In the genomic region with DNA sequence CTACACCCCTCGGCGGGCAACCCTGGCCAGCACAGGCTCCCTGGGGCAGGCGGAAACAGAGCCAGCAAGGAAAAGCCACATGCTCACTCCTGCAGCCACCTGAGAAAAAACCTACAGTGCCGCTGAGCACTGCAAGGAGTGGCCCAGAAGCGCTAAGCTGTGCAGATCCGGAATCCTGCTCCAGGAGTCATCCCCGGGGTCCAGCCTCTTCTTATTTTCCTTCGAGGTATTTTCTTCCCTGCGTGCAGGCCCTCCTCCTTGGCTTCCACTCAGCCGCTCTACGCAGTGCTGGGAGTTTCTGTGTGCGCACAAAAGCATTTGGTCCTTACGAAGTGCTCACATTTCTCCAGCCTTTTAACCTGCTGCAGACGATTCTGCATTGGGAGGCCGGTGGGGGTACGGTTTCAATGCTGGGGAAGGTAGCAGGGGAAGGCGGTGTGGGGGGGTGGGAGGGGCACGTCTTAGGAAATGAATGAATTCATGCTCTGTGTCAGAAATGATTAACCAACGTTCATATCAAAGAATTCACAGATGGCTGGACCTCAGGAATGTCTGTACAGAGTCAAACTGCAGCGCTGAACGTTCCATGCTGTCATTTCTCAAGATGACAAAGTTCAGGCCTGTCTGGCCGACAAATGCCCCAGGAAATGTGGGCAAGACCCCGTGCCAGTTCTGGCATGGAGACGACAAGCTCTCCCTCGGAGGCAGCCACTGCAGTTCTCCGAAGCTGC, we compare ENCODE assay signal across 17 cellular contexts.
A peak's percentile ranks its signal among the peaks of the same experiment; 100 is the strongest.
DNase-seq lines count a peak whose midpoint lies in the region; ATAC-seq and TF ChIP-seq lines count a peak whose summit lies in the region.
"Had no signal": no experiment of that assay in that cellular context is flagged by ENCODE, and none has a peak within 500 bp of the region (broad histone marks: within the 10 kb centered on the region; RNA-seq: fewer than 3 reads in every experiment).

No MANE protein-coding gene starts in this region.

- H4K8ac ChIP-seq in trophoblast cell (ENCODE audit: low read depth, low read length): no peak overlapping the region

- intact Hi-C loops in sciatic nerve (cut with DNase I): no loop called here

- H3K4me1 Mint-ChIP-seq in T-helper 17 cell: no peaks in the 10 kb centered on the region
- H3K4me1 Mint-ChIP-seq: activated T-helper 17 cell treated with anti-CD3 and anti-CD28 coated beads, Interleukin-2, amount 50 U/mL, for 72 hours had no signal

- H3K27me3 Mint-ChIP-seq in T-helper 17 cell: peaks cover 6% of the 10 kb centered on the region
- H3K27me3 Mint-ChIP-seq: activated T-helper 17 cell treated with anti-CD3 and anti-CD28 coated beads, Interleukin-2, amount 50 U/mL, for 72 hours; stimulated activated naive CD8-positive, alpha-beta T cell treated with anti-CD3 and anti-CD28 coated beads, Interleukin-15, Interleukin-2, amounts not matched to agents 100 ng/mL and 50 ng/mL, for 24 hours had no signal

- no peak overlapping the region for H3K4me3 Mint-ChIP-seq in T-helper 17 cell
- H3K4me3 Mint-ChIP-seq: activated T-helper 17 cell treated with anti-CD3 and anti-CD28 coated beads, Interleukin-2, amount 50 U/mL, for 72 hours; effector memory CD8-positive, alpha-beta T cell; stimulated activated naive CD8-positive, alpha-beta T cell treated with anti-CD3 and anti-CD28 coated beads, Interleukin-15, Interleukin-2, amounts not matched to agents 100 ng/mL and 50 ng/mL, for 24 hours had no signal

- H3K18ac ChIP-seq in trophoblast cell (ENCODE audit: low read length): no peak overlapping the region

- H2BK5ac ChIP-seq in trophoblast cell (ENCODE audit: low read depth, low read length, poor library complexity): no peak overlapping the region

- H3K23ac ChIP-seq in trophoblast cell (ENCODE audit: low read length): no peak overlapping the region

- no peaks in the 10 kb centered on the region for H3F3A ChIP-seq in SK-N-SH (replicated peaks; ENCODE audit: insufficient read depth)

- no peak for TF ChIP-seq EP300 in SK-N-SH (IDR thresholded peaks at IDR 0.05; ENCODE audit: borderline replicate concordance in 1 of 2, low read depth in 1 of 2, low read length in 1 of 2)

- H3K27ac ChIP-seq in BLaER1 (no peak overlapping the region), SK-N-SH (ENCODE audit: low read depth in 2 of 2, low read length in 1 of 2) (no peak overlapping the region), trophoblast cell (ENCODE audit: low read depth, low read length) (no peak overlapping the region)
- H3K27ac ChIP-seq: sigmoid colon, upper lobe of left lung had no signal

- H2BK12ac ChIP-seq in trophoblast cell (ENCODE audit: low read length): peak overlapping the region; percentile 5

- H3K36me3 Mint-ChIP-seq in T-helper 17 cell (ENCODE audit: low read depth): no peaks in the 10 kb centered on the region

- TF ChIP-seq RAD21 in SK-N-SH (IDR thresholded peaks at IDR 0.05; ENCODE audit: low read length): no peak

- WGBS in SK-N-SH (ENCODE audit: low lambda C conversion rate): 52% methylated on average over 23 of the region's 26 CpGs
- WGBS in trophoblast cell (ENCODE audit: extremely low coverage, insufficient coverage, insufficient read length): no CpG with 5 or more reads among the region's 26 CpGs

- no peak for DNase-seq in SK-N-SH
- DNase-seq in fibroblast of the aortic adventitia (ENCODE audit: low read depth): peak; percentile 76
- DNase-seq in trophoblast cell: peak; percentile 72 to 77
- DNase-seq in mesenteric fat pad (ENCODE audit: low spot score): no peak
- DNase-seq in T-helper 17 cell: no peak
- no peak for DNase-seq in sciatic nerve (ENCODE audit: low spot score)
- DNase-seq: activated CD4-positive, CD25-positive, alpha-beta regulatory T cell treated with anti-CD3 and anti-CD28 coated beads, Interleukin-2, amount 50 U/mL, for 72 hours; effector memory CD8-positive, alpha-beta T cell; Kasumi-1; left colon; sigmoid colon; stimulated activated CD4-positive, alpha-beta T cell treated with anti-CD3 and anti-CD28 coated beads, Interleukin-1b, Interleukin-23, amount 100 ng/mL, for 48 hours had no signal

- H3K36me3 ChIP-seq in BLaER1 (no peaks in the 10 kb centered on the region), SK-N-SH (replicated peaks in 1 of 2; ENCODE audit: control insufficient read depth in 1 of 2, insufficient read depth in 2 of 2, low read length in 1 of 2) (no peaks in the 10 kb centered on the region), trophoblast cell (ENCODE audit: control insufficient read depth in 1 of 2, insufficient read depth in 2 of 2, low read length in 2 of 2) (no peaks in the 10 kb centered on the region)
- H3K36me3 ChIP-seq: sigmoid colon, upper lobe of left lung had no signal

- no peak overlapping the region for H3K27ac Mint-ChIP-seq in T-helper 17 cell
- H3K27ac Mint-ChIP-seq: activated T-helper 17 cell treated with anti-CD3 and anti-CD28 coated beads, Interleukin-2, amount 50 U/mL, for 72 hours; effector memory CD8-positive, alpha-beta T cell; stimulated activated naive CD8-positive, alpha-beta T cell treated with anti-CD3 and anti-CD28 coated beads, Interleukin-15, Interleukin-2, amounts not matched to agents 100 ng/mL and 50 ng/mL, for 24 hours had no signal

- H2AFZ ChIP-seq in SK-N-SH (ENCODE audit: low read depth) (no peak overlapping the region), trophoblast cell (ENCODE audit: insufficient read depth, low read length, poor library complexity) (no peak overlapping the region)

- H4K12ac ChIP-seq in trophoblast cell (ENCODE audit: low read depth, low read length): no peak overlapping the region

- no peak overlapping the region for H2AK5ac ChIP-seq in trophoblast cell (ENCODE audit: low read length)

- CTCF ChIA-PET in SK-N-SH (lab: Yijun Ruan, JAX): interaction anchor here (0.8 to 2.0 kb wide), 2 partner anchors 49 to 125 kb away, joined by 3 to 5 read pairs; no protein-coding TSS in a partner anchor

- H3K79me2 ChIP-seq in SK-N-SH (ENCODE audit: insufficient read depth) (no peaks in the 10 kb centered on the region), trophoblast cell (ENCODE audit: control insufficient read depth, insufficient read depth, low read length, poor library complexity) (no peaks in the 10 kb centered on the region)

- no peaks in the 10 kb centered on the region for H3K79me1 ChIP-seq in trophoblast cell (ENCODE audit: low read length)

- H3K9me3 ChIP-seq in BLaER1 (no peaks in the 10 kb centered on the region), SK-N-SH (no peaks in the 10 kb centered on the region), trophoblast cell (ENCODE audit: insufficient read depth, low read depth, low read length) (peaks cover 10% of the 10 kb centered on the region), T-helper 17 cell (ENCODE audit: control insufficient read depth, low read length, poor library complexity, severe bottlenecking) (no peaks in the 10 kb centered on the region)
- H3K9me3 ChIP-seq: sigmoid colon, upper lobe of left lung had no signal

- H3K4me1 ChIP-seq in BLaER1 (peaks cover 34% of the 10 kb centered on the region), SK-N-SH (ENCODE audit: control insufficient read depth in 1 of 2, insufficient read depth in 2 of 2, low read depth in 1 of 2, low read length in 1 of 2) (peaks cover 0 to 5% of the 10 kb centered on the region in 2 experiments; a peak in 1 of 4 replicates), trophoblast cell (ENCODE audit: control insufficient read depth in 1 of 2, insufficient read depth in 2 of 2, low read length in 2 of 2) (peaks cover 13% of the 10 kb centered on the region in 2 experiments)
- H3K4me1 ChIP-seq: sigmoid colon, upper lobe of left lung had no signal

- POLR2A ChIA-PET in SK-N-SH (lab: Yijun Ruan, JAX): no interaction called here

- H3K4ac ChIP-seq in trophoblast cell (ENCODE audit: low read depth, low read length): no peak overlapping the region

- TF ChIP-seq CTCF in SK-N-SH (IDR thresholded peaks at IDR 0.05) (no peak), fibroblast of the aortic adventitia (IDR thresholded peaks at IDR 0.05; ENCODE audit: insufficient read depth, low read length) (no peak)

- H3K14ac ChIP-seq in trophoblast cell (ENCODE audit: low read length): no peak overlapping the region

- H3K4me2 ChIP-seq in BLaER1 (peak overlapping the region; percentile 58), SK-N-SH (no peak overlapping the region), trophoblast cell (ENCODE audit: low read length) (no peak overlapping the region)

- no peaks in the 10 kb centered on the region for H4K20me1 ChIP-seq in BLaER1
- H4K20me1 ChIP-seq in SK-N-SH (ENCODE audit: insufficient read depth): no peaks in the 10 kb centered on the region

- H3K9me2 ChIP-seq in SK-N-SH: no peaks in the 10 kb centered on the region

- no peak overlapping the region for H4K91ac ChIP-seq in trophoblast cell (ENCODE audit: low read depth, low read length)

- H2BK120ac ChIP-seq in trophoblast cell (ENCODE audit: insufficient read depth, low read length, poor library complexity): no peak overlapping the region

- no peaks in the 10 kb centered on the region for H3K27me3 ChIP-seq in BLaER1
- no peaks in the 10 kb centered on the region for H3K27me3 ChIP-seq in SK-N-SH (ENCODE audit: insufficient read depth)
- H3K27me3 ChIP-seq in trophoblast cell (ENCODE audit: insufficient read depth, low read length): no peaks in the 10 kb centered on the region
- H3K27me3 ChIP-seq: upper lobe of left lung had no signal

- H3K4me3 ChIP-seq in BLaER1 (no peak overlapping the region), SK-N-SH (ENCODE audit: low read depth in 2 of 2, low read length in 1 of 2) (no peak overlapping the region), fibroblast of the aortic adventitia (ENCODE audit: low read depth, low read length) (no peak overlapping the region), trophoblast cell (ENCODE audit: low read depth, low read length) (no peak overlapping the region)
- H3K4me3 ChIP-seq: sigmoid colon, upper lobe of left lung had no signal

- ATAC-seq in GM19397 (IDR thresholded peaks at IDR 0.05; ENCODE audit: unreplicated experiment) (no peak), T-helper 17 cell (no peak), sciatic nerve (no peak)
- ATAC-seq: activated T-helper 17 cell treated with anti-CD3 and anti-CD28 coated beads, Interleukin-2, amount 50 U/mL, for 72 hours; effector memory CD8-positive, alpha-beta T cell; left colon had no signal

- H3K9ac ChIP-seq in BLaER1: no peak overlapping the region
- no peak overlapping the region for H3K9ac ChIP-seq in SK-N-SH
- no peak overlapping the region for H3K9ac ChIP-seq in trophoblast cell (ENCODE audit: low read length)

TF ChIP-seq in SK-N-SH, 30 proteins besides CTCF, POLR2A, EP300 and RAD21 (continues in another document):
- no peak for TF ChIP-seq ELF1 (IDR thresholded peaks at IDR 0.05)
- peak; percentile 73 for TF ChIP-seq TCF12 (IDR thresholded peaks at IDR 0.05)
- TF ChIP-seq, protein P1, sequence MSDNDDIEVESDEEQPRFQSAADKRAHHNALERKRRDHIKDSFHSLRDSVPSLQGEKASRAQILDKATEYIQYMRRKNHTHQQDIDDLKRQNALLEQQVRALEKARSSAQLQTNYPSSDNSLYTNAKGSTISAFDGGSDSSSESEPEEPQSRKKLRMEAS (IDR thresholded peaks at IDR 0.05; ENCODE audit: low read depth): no peak

Comparison
In these comparisons a context has a peak if more than half of its experiments do, and no peak if none do; other contexts are left out.
1. DNase-seq: peak in fibroblast of the aortic adventitia (single experiment) and trophoblast cell (2 of 2); none in SK-N-SH (single experiment), mesenteric fat pad (single experiment), T-helper 17 cell (0 of 3) and sciatic nerve (single experiment).